Comparison of ENCODE assay signal across 34 cellular contexts in the genomic region with DNA sequence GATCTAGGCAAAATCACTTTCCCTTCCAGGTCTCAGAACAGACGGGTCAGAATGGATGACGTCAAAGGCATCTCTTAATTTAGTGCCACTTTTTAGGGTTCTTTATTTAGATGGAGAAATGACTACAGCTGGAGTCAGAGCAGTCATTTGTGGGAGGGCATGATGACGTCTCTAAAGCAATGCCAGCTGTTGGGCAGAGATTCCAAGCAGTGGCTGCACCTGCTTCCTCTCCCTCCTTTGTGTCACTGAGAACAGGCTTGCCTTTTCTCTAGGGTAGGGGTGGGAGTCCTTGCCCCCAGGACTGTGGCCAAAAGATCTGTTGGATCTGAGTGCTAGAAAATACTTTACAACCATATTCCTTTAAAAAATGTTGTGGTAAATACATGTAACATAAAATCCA. TPM values are rescaled to one million over a fixed set of nuclear protein-coding genes. Genes with fewer than 3 reads are reported as not detected.
"Had no signal": no experiment of that assay in that cellular context is flagged by ENCODE, and none has a peak within 500 bp of the region (broad histone marks: within the 10 kb centered on the region; RNA-seq: fewer than 3 reads in every experiment).

No MANE protein-coding gene starts in this region.

- H3K4me2 ChIP-seq: KMS-11 had no signal

- H3K27me3 ChIP-seq: ascending aorta, cardiac muscle cell, Peyer's patch had no signal

- H3K9ac ChIP-seq: KMS-11 had no signal

- H3K4me1 ChIP-seq: ascending aorta, Peyer's patch had no signal

- H3K36me3 ChIP-seq: ascending aorta, cardiac muscle cell, Peyer's patch had no signal

- DNase-seq: activated CD4-positive, alpha-beta T cell treated with anti-CD3 and anti-CD28 coated beads, Interleukin-2, amount 10 ng/mL, durations not matched to agents 24 days and 14 days; activated CD4-positive, alpha-beta T cell treated with anti-CD3 and anti-CD28 coated beads, Interleukin-2, amount 50 U/mL, for 4 hours; activated CD8-positive, alpha-beta T cell treated with anti-CD3 and anti-CD28 coated beads for 36 hours; activated effector memory CD4-positive, alpha-beta T cell treated with anti-CD3 and anti-CD28 coated beads, Interleukin-2, amount 50 U/mL, for 16 hours; activated naive CD4-positive, alpha-beta T cell; activated naive CD4-positive, alpha-beta T cell treated with anti-CD3 and anti-CD28 coated beads, Interleukin-2, amount 50 U/mL, for 16 hours; activated naive CD8-positive, alpha-beta T cell treated with anti-CD3 and anti-CD28 coated beads for 36 hours; activated T-cell treated with anti-CD3 and anti-CD28 coated beads, Interleukin-2, amount 50 U/mL, for 1 hour; activated T-cell treated with anti-CD3 and anti-CD28 coated beads, Interleukin-2, amount 50 U/mL, for 72 hours; amygdala; MM.1S; MV-4-11; NCI-H1092 treated with DMSO at 0.1 percent for 48 hours; NCI-H1417; NCI-H146; NCI-H187; NCI-H2029 treated with DMSO at 0.1 percent for 48 hours; NCI-H345; NCI-H524 treated with DMSO at 0.1 percent for 48 hours; NCI-H82; NK-92 treated with Interleukin-12 subunit alpha and Interleukin-12 subunit beta, amount 100 ng/mL, for 24 hours; PC-3; Peyer's patch; RPMI8226; T1000 had no signal

- ATAC-seq: activated CD8-positive, alpha-beta T cell treated with anti-CD3 and anti-CD28 coated beads for 36 hours; activated T-cell treated with anti-CD3 and anti-CD28 coated beads, Interleukin-2, amount 50 U/mL, for 72 hours; activated T-helper 17 cell treated with anti-CD3 and anti-CD28 coated beads, Interleukin-2, amount 50 U/mL, for 72 hours; PC-3 had no signal

- H3K9me3 ChIP-seq: ascending aorta, Peyer's patch had no signal

- H3K4me3 ChIP-seq: ascending aorta, cardiac muscle cell, Peyer's patch had no signal

- H3K27ac ChIP-seq: ascending aorta, cardiac muscle cell, KMS-11, Peyer's patch had no signal

RNA-seq across cellular contexts. Expression of a gene that starts 28.7 kb away (rescaled TPM):
- total RNA-seq: activated CD4-positive, alpha-beta T cell treated with anti-CD3 and anti-CD28 coated beads, Interleukin-2, amount 10 ng/mL, durations not matched to agents 24 days and 14 days; activated CD8-positive, alpha-beta memory T cell treated with anti-CD3 and anti-CD28 coated beads for 36 hours; activated CD8-positive, alpha-beta T cell treated with anti-CD3 and anti-CD28 coated beads for 36 hours; activated naive CD8-positive, alpha-beta T cell treated with anti-CD3 and anti-CD28 coated beads for 36 hours; activated T-helper 17 cell treated with anti-CD3 and anti-CD28 coated beads, Interleukin-2, amount 50 U/mL, for 72 hours; ascending aorta; cardiac muscle cell; LHCN-M2; NCI-H460; PC-3; Peyer's patch; T-helper 1 cell treated with Interleukin-12 subunit alpha and Interleukin-12 subunit beta and Interleukin-4 antibody, amounts not matched to agents 30 ng/mL and 1 ng/mL, for 36 hours; T-helper 2 cell treated with Interferon-gamma antibody and Interleukin-4, amounts not matched to agents 100 ng/mL and 5 ng/mL, for 36 hours had no signal
